16 cellular contexts compared by ENCODE assay signal in genomic region chr17:47176438-47176837, GRCh38. TPM values are rescaled to one million over a fixed set of nuclear protein-coding genes. Genes with fewer than 3 reads are reported as not detected.
"Had no signal": no experiment of that assay in that cellular context is flagged by ENCODE, and none has a peak within 500 bp of the region (broad histone marks: within the 10 kb centered on the region; RNA-seq: fewer than 3 reads in every experiment).

No MANE protein-coding gene starts in this region.

- H3K4me3 Mint-ChIP-seq: activated B cell treated with CpG ODN at 0.5 μM for 24 hours had no signal

- H3K4me3 ChIP-seq: ascending aorta, colonic mucosa, heart left ventricle, stomach, thoracic aorta had no signal

- H3K27me3 Mint-ChIP-seq: activated B cell treated with CpG ODN at 0.5 μM for 24 hours had no signal

- H3K9me3 Mint-ChIP-seq: activated B cell treated with CpG ODN at 0.5 μM for 24 hours had no signal

- H3K27me3 ChIP-seq: ascending aorta, colonic mucosa, heart left ventricle, stomach had no signal

- DNase-seq: activated B cell treated with CpG ODN at 0.5 μM for 24 hours; activated CD4-positive, alpha-beta T cell treated with anti-CD3 and anti-CD28 coated beads, Interleukin-2, amount 50 U/mL, for 1 hour; activated gamma-delta T cell treated with Interleukin-2 at 50 U/mL for 16 hours; activated T-cell treated with anti-CD3 and anti-CD28 coated beads, Interleukin-2, amount 50 U/mL, for 48 hours; colonic mucosa; foreskin melanocyte; heart left ventricle; kidney; left ventricle myocardium superior; mesendoderm; stimulated activated CD4-positive, alpha-beta T cell treated with anti-CD3 and anti-CD28 coated beads, Interleukin-4, amount 100 ng/mL, for 24 hours; stomach; T1000 had no signal

- H3K27ac ChIP-seq: ascending aorta, colonic mucosa, heart left ventricle, parathyroid adenoma, stomach, thoracic aorta had no signal

- H3K4me1 ChIP-seq: colonic mucosa, parathyroid adenoma had no signal

- H3K27ac Mint-ChIP-seq: activated B cell treated with CpG ODN at 0.5 μM for 24 hours had no signal

- H3K9me3 ChIP-seq: ascending aorta, colonic mucosa, heart left ventricle, stomach, thoracic aorta had no signal

- ATAC-seq: heart left ventricle, left ventricle myocardium superior had no signal

- H3K36me3 ChIP-seq: colonic mucosa had no signal

RNA-seq across cellular contexts. Expression of gene MYL4, which starts 32.7 kb away (rescaled TPM):
- total RNA-seq: activated B cell treated with CpG ODN at 0.5 μM for 24 hours, ascending aorta, kidney, thoracic aorta had no signal
